9 cellular contexts compared by ENCODE assay signal in genomic region chr12:110619534-110619953, GRCh38. TPM values are rescaled to one million over a fixed set of nuclear protein-coding genes. Genes with fewer than 3 reads are reported as not detected.
DNase-seq lines count a peak whose midpoint lies in the region; ATAC-seq and TF ChIP-seq lines count a peak whose summit lies in the region.
"Had no signal": no experiment of that assay in that cellular context is flagged by ENCODE, and none has a peak within 500 bp of the region (broad histone marks: within the 10 kb centered on the region; RNA-seq: fewer than 3 reads in every experiment).

No MANE protein-coding gene starts in this region.

- H3K4me1 ChIP-seq in smooth muscle cell (ENCODE audit: low read depth) (peaks cover 4% of the 10 kb centered on the region), transverse colon (peaks cover 1 to 4% (median 3%) of the 10 kb centered on the region in 4 donors)

- H3K27ac Mint-ChIP-seq in T-helper 17 cell: no peak overlapping the region

- H3F3A ChIP-seq in smooth muscle cell (ENCODE audit: low read depth): no peaks in the 10 kb centered on the region

- TF ChIP-seq CTCF in smooth muscle cell (IDR thresholded peaks at IDR 0.05; ENCODE audit: borderline replicate concordance, insufficient read depth, poor library complexity, severe bottlenecking): no peak
- no peak for TF ChIP-seq CTCF in transverse colon (IDR thresholded peaks at IDR 0.05)

- no peaks in the 10 kb centered on the region for H3K36me3 Mint-ChIP-seq in T-helper 17 cell (ENCODE audit: low read depth)

- peak; percentile 62 for ATAC-seq in GM18858 (IDR thresholded peaks at IDR 0.05; ENCODE audit: unreplicated experiment)
- peak; percentile 57 for ATAC-seq in HG02642 (IDR thresholded peaks at IDR 0.05; ENCODE audit: poor library complexity, unreplicated experiment)
- ATAC-seq in T-helper 17 cell: peak; percentile 46
- ATAC-seq in left cardiac atrium: no peak

- no peak overlapping the region for H3K9ac ChIP-seq in smooth muscle cell (ENCODE audit: low read depth)

- intact Hi-C loops in left cardiac atrium (cut with DNase I) (no loop called here), transverse colon (cut with DNase I; ENCODE audit: low total_unique reads) (no loop called here)

- H3K27me3 ChIP-seq in smooth muscle cell (ENCODE audit: low read depth) (no peaks in the 10 kb centered on the region), transverse colon (no peaks in the 10 kb centered on the region)

- in situ Hi-C loops in transverse colon (cut with MboI; ENCODE audit: low pct_ligation_motif_present in 1 of 4, low pct_unique_long_range_greater_than_20kb in 1 of 4, low sequenced_read_pairs in 3 of 4): loop anchor here in 2 of 4 donors (5.0 to 25.0 kb wide), 3 partner anchors 63 to 532 kb away; no protein-coding TSS in a partner anchor

- H3K4me2 ChIP-seq in smooth muscle cell: no peak overlapping the region

- H3K79me2 ChIP-seq in smooth muscle cell (ENCODE audit: low read depth): peaks cover 2% of the 10 kb centered on the region

- no peak for TF ChIP-seq EP300 in transverse colon (IDR thresholded peaks at IDR 0.05; ENCODE audit: low read depth)

- no peak overlapping the region for H3K4me3 Mint-ChIP-seq in T-helper 17 cell

- DNase-seq in T-helper 17 cell: no peak
- peak; percentile 10 to 13 for DNase-seq in stimulated activated CD4-positive, alpha-beta T cell treated with anti-CD3 and anti-CD28 coated beads, Interleukin-15, amount 100 ng/mL, for 48 hours (ENCODE audit: low read depth in 2 of 2)
- DNase-seq in smooth muscle cell (lab: John Stamatoyannopoulos, UW; ENCODE audit: unreplicated experiment): no peak
- no peak for DNase-seq in H4 (ENCODE audit: low spot score)
- DNase-seq in left cardiac atrium: no peak
- no peak for DNase-seq in transverse colon
- DNase-seq: NCI-H510A had no signal

- 88% methylated on average over 4 of the region's 4 CpGs for WGBS in smooth muscle cell (ENCODE audit: low lambda C conversion rate)
- WGBS in transverse colon (ENCODE audit: low coverage in 1 of 2), 2 donors: 72% methylated on average over 4 of the region's 4 CpGs; no CpG with 5 or more reads in 1 of the 2 donors

- H3K36me3 ChIP-seq in smooth muscle cell (ENCODE audit: low read depth) (no peaks in the 10 kb centered on the region), transverse colon (no peaks in the 10 kb centered on the region)

- H3K9me3 ChIP-seq in T-helper 17 cell (ENCODE audit: control insufficient read depth, low read length, poor library complexity, severe bottlenecking) (no peaks in the 10 kb centered on the region), smooth muscle cell (replicated peaks; ENCODE audit: low read depth) (no peaks in the 10 kb centered on the region), transverse colon (no peaks in the 10 kb centered on the region)

- H3K4me3 ChIP-seq in smooth muscle cell (no peak overlapping the region), transverse colon (no peak overlapping the region)

- no peaks in the 10 kb centered on the region for H4K20me1 ChIP-seq in smooth muscle cell (ENCODE audit: low read depth)

- no peak overlapping the region for H2AFZ ChIP-seq in smooth muscle cell (ENCODE audit: low read depth)

- H3K27ac ChIP-seq in smooth muscle cell (ENCODE audit: low read depth): no peak overlapping the region
- no peak overlapping the region for H3K27ac ChIP-seq in transverse colon

- no peaks in the 10 kb centered on the region for H3K27me3 Mint-ChIP-seq in T-helper 17 cell

- no peak for TF ChIP-seq POLR2A in transverse colon (IDR thresholded peaks at IDR 0.05)

- H3K4me1 Mint-ChIP-seq in T-helper 17 cell: no peaks in the 10 kb centered on the region

RNA-seq across cellular contexts. Expression of gene TCTN1, which starts 5.6 kb away (rescaled TPM):
- total RNA-seq in T-helper 17 cell (1 to 10 TPM; 5.0 to 8.5 TPM), smooth muscle cell (26.4 and 28.4 TPM in 2 replicates), left cardiac atrium (10 to 100 TPM; 21.2 to 33.1 TPM), transverse colon (10 to 100 TPM; 28.5 to 71.2 (median 35.1) TPM)
- 22.5 and 26.2 TPM in 2 replicates for polyA plus RNA-seq in smooth muscle cell
- total RNA-seq in H4 (2014; rRNA removed; shearing (Covaris generic)): 50.1 and 62.3 TPM in 2 replicates

RNA-seq across cellular contexts. Expression of gene PPTC7, which starts 36.4 kb away (rescaled TPM):
- total RNA-seq in T-helper 17 cell (10 to 100 TPM; 45.5 to 49.4 TPM), smooth muscle cell (8.9 and 9.4 TPM in 2 replicates), left cardiac atrium (10 to 100 TPM; 51.7 to 92.3 TPM), transverse colon (10 to 100 TPM; 25.3 to 36.4 (median 27.1) TPM)
- 3.6 and 4.5 TPM in 2 replicates for polyA plus RNA-seq in smooth muscle cell
- 3.6 and 3.7 TPM in 2 replicates for total RNA-seq in H4 (2014; rRNA removed; shearing (Covaris generic))

Comparison
In these comparisons a context has a peak if more than half of its experiments do, and no peak if none do; other contexts are left out.
1. ATAC-seq: peak in GM18858 (single experiment), HG02642 (single experiment) and T-helper 17 cell (single experiment); none in left cardiac atrium (0 of 2).
2. DNase-seq: peak in stimulated activated CD4-positive, alpha-beta T cell treated with anti-CD3 and anti-CD28 coated beads, Interleukin-15, amount 100 ng/mL, for 48 hours (2 of 2); none in T-helper 17 cell (0 of 3), smooth muscle cell (single experiment), H4 (single experiment), left cardiac atrium (single experiment) and transverse colon (single experiment).